Comparison of ENCODE assay signal across 7 cellular contexts in the genomic region with DNA sequence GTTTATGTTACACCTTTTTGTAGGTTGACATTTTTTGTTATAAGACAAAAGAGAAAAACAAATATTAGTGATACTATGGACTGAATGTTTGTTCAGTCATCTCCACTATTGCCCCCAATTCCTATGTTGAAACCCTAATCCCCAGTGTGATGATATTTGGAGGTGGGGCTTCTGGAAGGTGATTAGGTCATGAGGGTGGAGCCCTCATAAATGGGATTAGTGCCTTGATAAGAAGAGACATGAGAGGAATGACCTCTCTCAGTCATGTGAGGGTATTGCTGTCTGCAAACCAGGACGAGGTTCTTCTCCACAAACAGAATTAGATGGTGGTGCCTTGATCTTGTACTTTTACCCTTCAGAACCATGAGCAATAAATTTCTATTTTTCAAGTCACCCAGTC.
"Had no signal": no experiment of that assay in that cellular context is flagged by ENCODE, and none has a peak within 500 bp of the region (broad histone marks: within the 10 kb centered on the region; RNA-seq: fewer than 3 reads in every experiment).

No MANE protein-coding gene starts in this region.

- H3K4me3 ChIP-seq: GM23338 had no signal

- H2AFZ ChIP-seq: GM23338 had no signal

- FAIRE-seq: H1, H54, HTR-8/SVneo had no signal

- ATAC-seq: GM23338 had no signal

- DNase-seq: H9, HCEC 1CT, KG1 had no signal

- H3K4me2 ChIP-seq: GM23338 had no signal
